In the genomic region with DNA sequence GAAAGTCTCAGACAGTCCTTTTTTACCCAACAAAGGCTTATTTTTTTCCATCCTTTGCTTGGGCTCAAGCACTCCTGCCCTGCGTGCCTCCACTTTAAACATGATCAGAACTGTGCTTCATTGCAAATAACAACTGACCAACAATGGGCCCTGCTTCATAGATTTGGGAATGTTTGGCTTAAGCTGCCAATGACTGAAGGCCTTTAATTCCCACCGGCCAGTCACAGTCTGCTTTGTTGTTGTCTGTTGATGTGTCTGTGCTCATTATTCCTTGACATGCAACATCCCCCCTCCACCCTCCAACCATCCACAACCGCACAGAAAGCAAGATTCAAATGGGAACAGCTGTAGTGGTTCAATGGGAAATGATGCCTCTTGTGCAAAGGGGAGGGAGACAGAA, we compare ENCODE assay signal across 18 cellular contexts. TPM values are rescaled to one million over a fixed set of nuclear protein-coding genes. Genes with fewer than 3 reads are reported as not detected.
A peak's percentile ranks its signal among the peaks of the same experiment; 100 is the strongest.
DNase-seq lines count a peak whose midpoint lies in the region; ATAC-seq and TF ChIP-seq lines count a peak whose summit lies in the region.
"Had no signal": no experiment of that assay in that cellular context is flagged by ENCODE, and none has a peak within 500 bp of the region (broad histone marks: within the 10 kb centered on the region; RNA-seq: fewer than 3 reads in every experiment).

No MANE protein-coding gene starts in this region.

- no peak for TF ChIP-seq EP300 in upper lobe of left lung (IDR thresholded peaks at IDR 0.05)

- no peaks in the 10 kb centered on the region for H3K36me3 Mint-ChIP-seq in glutamatergic neuron (ENCODE audit: unreplicated experiment)

- H3K4me3 Mint-ChIP-seq in glutamatergic neuron (ENCODE audit: unreplicated experiment), result peak overlapping the region; percentile 63
- H3K4me3 Mint-ChIP-seq: CD8-positive, alpha-beta memory T cell; HFFc6 had no signal

- H3K27ac Mint-ChIP-seq in glutamatergic neuron (ENCODE audit: unreplicated experiment), result peak overlapping the region; percentile 97
- H3K27ac Mint-ChIP-seq: CD8-positive, alpha-beta memory T cell; HFFc6 had no signal

- TF ChIP-seq CTCF in glutamatergic neuron (IDR thresholded peaks at IDR 0.05; ENCODE audit: partially characterized antibody, unreplicated experiment) (no peak), upper lobe of left lung (IDR thresholded peaks at IDR 0.05) (no peak)

- WGBS in upper lobe of left lung, 2 donors, result 90 to 93% methylated on average over 3 of the region's 3 CpGs

- H3K27ac ChIP-seq in substantia nigra (ENCODE audit: low read depth, low read length, poor library complexity, severe bottlenecking) (no peak overlapping the region), upper lobe of left lung (no peak overlapping the region)
- H3K27ac ChIP-seq: BLaER1 had no signal

- peaks cover 0 to 3% (median 0%) of the 10 kb centered on the region in 4 donors for H3K36me3 ChIP-seq in upper lobe of left lung
- H3K36me3 ChIP-seq: BLaER1 had no signal

- peaks cover 2% of the 10 kb centered on the region for H3K9me3 Mint-ChIP-seq in glutamatergic neuron (ENCODE audit: unreplicated experiment)
- H3K9me3 Mint-ChIP-seq: HFFc6 had no signal

- DNase-seq in DMS114 treated with DMSO at 0.1 percent for 48 hours (lab: John Stamatoyannopoulos, UW; ENCODE audit: unreplicated experiment) (peak; percentile 78), NCI-H2227 treated with DMSO at 0.1 percent for 48 hours (lab: John Stamatoyannopoulos, UW) (peak; percentile 28), cerebellar cortex (ENCODE audit: low spot score) (peak; percentile 28), glutamatergic neuron (no peak), substantia nigra (lab: John Stamatoyannopoulos, UW) (no peak), NCI-H524 (lab: John Stamatoyannopoulos, UW) (no peak), upper lobe of left lung (no peak)
- DNase-seq: 8988T; AML-193; Caco-2; CD8-positive, alpha-beta memory T cell; DMS53; HCEC 1CT; HFFc6; IMR-90 had no signal

- no peaks in the 10 kb centered on the region for H3K27me3 ChIP-seq in upper lobe of left lung
- H3K27me3 ChIP-seq: BLaER1 had no signal

- H3K4me1 ChIP-seq in upper lobe of left lung, result no peaks in the 10 kb centered on the region
- H3K4me1 ChIP-seq: BLaER1, Caco-2 had no signal

- no peak for TF ChIP-seq POLR2A in upper lobe of left lung (IDR thresholded peaks at IDR 0.05)

- ATAC-seq in HG02623 (IDR thresholded peaks at IDR 0.05; ENCODE audit: unreplicated experiment) (no peak), upper lobe of left lung (ENCODE audit: low FRiP score in 2 of 2) (no peak)

- H3K9me3 ChIP-seq in upper lobe of left lung, result no peaks in the 10 kb centered on the region
- H3K9me3 ChIP-seq: BLaER1, Caco-2 had no signal

- H3K27me3 Mint-ChIP-seq in glutamatergic neuron (ENCODE audit: unreplicated experiment), result peaks cover 5% of the 10 kb centered on the region

- no peak overlapping the region for H3K4me3 ChIP-seq in upper lobe of left lung
- H3K4me3 ChIP-seq: BLaER1 had no signal

- H3K4me1 Mint-ChIP-seq in glutamatergic neuron (ENCODE audit: low read depth, unreplicated experiment), result peaks cover 37% of the 10 kb centered on the region
- H3K4me1 Mint-ChIP-seq: CD8-positive, alpha-beta memory T cell had no signal

RNA-seq across cellular contexts. Expression of gene PAX6, which starts 23.1 kb away (rescaled TPM):
- total RNA-seq in glutamatergic neuron (ENCODE audit: unreplicated experiment) (30.7 TPM), upper lobe of left lung (not detected)
- total RNA-seq: CD8-positive, alpha-beta memory T cell; HT-29; IMR-90 had no signal

Comparison
In these comparisons a context has a peak if more than half of its experiments do, and no peak if none do; other contexts are left out.
1. DNase-seq: peak in DMS114 treated with DMSO at 0.1 percent for 48 hours (single experiment), NCI-H2227 treated with DMSO at 0.1 percent for 48 hours (single experiment) and cerebellar cortex (single experiment); none in glutamatergic neuron (single experiment), substantia nigra (0 of 49), NCI-H524 (0 of 2) and upper lobe of left lung (0 of 2).
2. RNA of gene PAX6, which starts 23.1 kb away (total RNA-seq): 30.7 TPM in glutamatergic neuron (single experiment); not detected in upper lobe of left lung; every median in the first group is over 10 times any median in the second.